In genomic region chr1:4977701-4978100, GRCh38 we compare ENCODE assay signal across 32 cellular contexts.
"Had no signal": no experiment of that assay in that cellular context is flagged by ENCODE, and none has a peak within 500 bp of the region (broad histone marks: within the 10 kb centered on the region; RNA-seq: fewer than 3 reads in every experiment).

No MANE protein-coding gene starts in this region.

- H3K27me3 ChIP-seq: adrenal gland, cardiac muscle cell, MG63 had no signal

- H3K36me3 ChIP-seq: adrenal gland, cardiac muscle cell, MG63 had no signal

- H3K4me1 ChIP-seq: adrenal gland had no signal

- H3K27ac ChIP-seq: adrenal gland, cardiac muscle cell, PC-9, VCaP had no signal

- H2AFZ ChIP-seq: PC-9 had no signal

- DNase-seq: activated B cell treated with CpG ODN at 0.5 μM for 24 hours; activated CD4-positive, alpha-beta memory T cell treated with anti-CD3 and anti-CD28 coated beads for 36 hours; activated CD4-positive, alpha-beta T cell treated with anti-CD3 and anti-CD28 coated beads for 4 hours; activated CD4-positive, alpha-beta T cell treated with anti-CD3 and anti-CD28 coated beads, Interleukin-2, amount 50 U/mL, for 1 hour; activated CD4-positive, CD25-positive, alpha-beta regulatory T cell treated with anti-CD3 and anti-CD28 coated beads, Interleukin-2, amount 50 U/mL, for 72 hours; activated effector memory CD4-positive, alpha-beta T cell treated with anti-CD3 and anti-CD28 coated beads, Interleukin-2, amount 50 U/mL, for 16 hours; activated naive CD4-positive, alpha-beta T cell; activated naive CD8-positive, alpha-beta T cell treated with anti-CD3 and anti-CD28 coated beads, Interleukin-2, amount 10 ng/mL, durations not matched to agents 7 days and 5 days; activated T-cell treated with anti-CD3 and anti-CD28 coated beads, Interleukin-2, amount 50 U/mL, for 1 hour; activated T-cell treated with anti-CD3 and anti-CD28 coated beads, Interleukin-2, amount 50 U/mL, for 72 hours; Kasumi-1; KG1; MG63; NCI-H1048; NCI-H1105 treated with DMSO at 0.1 percent for 48 hours; NCI-H1436; NCI-H1694 treated with DMSO at 0.1 percent for 48 hours; NCI-H2029; NCI-H510A; NCI-H526; NCI-H748 treated with DMSO at 0.1 percent for 48 hours; NK-92 treated with Interleukin-12 subunit alpha and Interleukin-12 subunit beta, amount 100 ng/mL, for 24 hours; PC-9; Right ventricle myocardium superior; SW 1271; T-helper 1 cell; T-helper 2 cell; T-helper 9 cell had no signal

- ATAC-seq: activated T-cell treated with anti-CD3 and anti-CD28 coated beads, Interleukin-2, amount 50 U/mL, for 72 hours; activated T-helper 17 cell treated with anti-CD3 and anti-CD28 coated beads, Interleukin-2, amount 50 U/mL, for 72 hours had no signal

- H3K9me3 ChIP-seq: adrenal gland, MG63 had no signal

- H3K4me2 ChIP-seq: PC-9 had no signal

- H3K4me3 ChIP-seq: adrenal gland, cardiac muscle cell, MG63, PC-9 had no signal
